21 cellular contexts compared by ENCODE assay signal in genomic region chr7:80581472-80581871, GRCh38. TPM values are rescaled to one million over a fixed set of nuclear protein-coding genes. Genes with fewer than 3 reads are reported as not detected.
A peak's percentile ranks its signal among the peaks of the same experiment; 100 is the strongest.
DNase-seq lines count a peak whose midpoint lies in the region; ATAC-seq and TF ChIP-seq lines count a peak whose summit lies in the region.
"Had no signal": no experiment of that assay in that cellular context is flagged by ENCODE, and none has a peak within 500 bp of the region (broad histone marks: within the 10 kb centered on the region; RNA-seq: fewer than 3 reads in every experiment).

No MANE protein-coding gene starts in this region.

- ATAC-seq in gastrocnemius medialis: peak; percentile 98 to 99
- ATAC-seq in GM18511 (IDR thresholded peaks at IDR 0.05; ENCODE audit: unreplicated experiment): no peak
- ATAC-seq in HG02642 (IDR thresholded peaks at IDR 0.05; ENCODE audit: poor library complexity, unreplicated experiment): no peak
- ATAC-seq: left colon had no signal

- H3K36me3 ChIP-seq in left ventricle myocardium inferior: no peaks in the 10 kb centered on the region
- no peaks in the 10 kb centered on the region for H3K36me3 ChIP-seq in gastrocnemius medialis
- H3K36me3 ChIP-seq in transverse colon: no peaks in the 10 kb centered on the region
- H3K36me3 ChIP-seq: vagina had no signal

- H3K9me3 ChIP-seq in left ventricle myocardium inferior (replicated peaks): no peaks in the 10 kb centered on the region
- no peaks in the 10 kb centered on the region for H3K9me3 ChIP-seq in gastrocnemius medialis
- no peaks in the 10 kb centered on the region for H3K9me3 ChIP-seq in transverse colon
- H3K9me3 ChIP-seq: vagina had no signal

- TF ChIP-seq POLR2A in gastrocnemius medialis (IDR thresholded peaks at IDR 0.05): no peak
- no peak for TF ChIP-seq POLR2A in transverse colon (IDR thresholded peaks at IDR 0.05)

- 67 to 76% methylated on average over 1 of the region's 1 CpG for WGBS in transverse colon (ENCODE audit: low coverage in 1 of 2), 2 donors

- in situ Hi-C loops in gastrocnemius medialis (cut with MboI; ENCODE audit: low sequenced_read_pairs in 4 of 4): no loop called here
- in situ Hi-C loops in transverse colon (cut with MboI; ENCODE audit: low pct_ligation_motif_present in 1 of 4, low pct_unique_long_range_greater_than_20kb in 1 of 4, low sequenced_read_pairs in 3 of 4): no loop called here

- DNase-seq in LHCN-M2 (ENCODE audit: low read depth) (peak; percentile 26), epithelial cell of esophagus (ENCODE audit: low read depth) (peak; percentile 81), left ventricle myocardium inferior (peak; percentile 31), gastrocnemius medialis (peak; percentile 69 to 77), transverse colon (no peak), GM10248 (ENCODE audit: extremely low spot score) (no peak)
- DNase-seq: activated CD4-positive, alpha-beta T cell treated with anti-CD3 and anti-CD28 coated beads, Interleukin-2, amount 50 U/mL, for 1 hour; activated CD8-positive, alpha-beta memory T cell treated with anti-CD3 and anti-CD28 coated beads, Interleukin-2, amount 50 U/mL, for 48 hours; activated effector memory CD4-positive, alpha-beta T cell treated with Interleukin-2 at 50 U/mL for 16 hours; central memory CD4-positive, alpha-beta T cell; DMS 273 treated with DMSO at 0.1 percent for 48 hours; effector CD8-positive, alpha-beta T cell; foreskin melanocyte; left colon; NCI-H187 treated with DMSO at 0.1 percent for 48 hours; NCI-H446 treated with DMSO at 0.1 percent for 48 hours; RPMI8226 had no signal

- TF ChIP-seq EP300 in transverse colon (IDR thresholded peaks at IDR 0.05; ENCODE audit: low read depth): no peak

- CTCF ChIA-PET in GM10248 (lab: Yijun Ruan, JAX): no interaction called here

- TF ChIP-seq CTCF in epithelial cell of esophagus (IDR thresholded peaks at IDR 0.05; ENCODE audit: insufficient read depth, low read depth, low read length, missing control alignments): no peak
- TF ChIP-seq CTCF in left ventricle myocardium inferior (IDR thresholded peaks at IDR 0.05; ENCODE audit: borderline replicate concordance): no peak
- no peak for TF ChIP-seq CTCF in gastrocnemius medialis (IDR thresholded peaks at IDR 0.05 in 4 of 5, conservative IDR thresholded peaks at IDR 0.05 in 1 of 5)
- TF ChIP-seq CTCF in transverse colon (IDR thresholded peaks at IDR 0.05): no peak
- no peak for TF ChIP-seq CTCF in GM10248 (IDR thresholded peaks at IDR 0.05; ENCODE audit: control extremely low read depth, extremely low read depth, low read depth, missing control alignments)

- peak overlapping the region; percentile 86 for H3K27ac ChIP-seq in left ventricle myocardium inferior (replicated peaks)
- peak overlapping the region in 3 of 4 donors; percentile 50 to 70 (median 64) for H3K27ac ChIP-seq in gastrocnemius medialis
- H3K27ac ChIP-seq in transverse colon: no peak overlapping the region
- H3K27ac ChIP-seq: HL-60, vagina had no signal

- H3K4me3 ChIP-seq in epithelial cell of esophagus (ENCODE audit: low read length) (no peak overlapping the region), left ventricle myocardium inferior (no peak overlapping the region), gastrocnemius medialis (no peak overlapping the region), transverse colon (no peak overlapping the region)
- H3K4me3 ChIP-seq: vagina had no signal

- H3K4me1 ChIP-seq in left ventricle myocardium inferior (peaks cover 46% of the 10 kb centered on the region), gastrocnemius medialis (peaks cover 14 to 23% of the 10 kb centered on the region in 2 donors), transverse colon (no peaks in the 10 kb centered on the region)
- H3K4me1 ChIP-seq: vagina had no signal

- H3K27me3 ChIP-seq in left ventricle myocardium inferior (ENCODE audit: low read depth) (no peaks in the 10 kb centered on the region), gastrocnemius medialis (no peaks in the 10 kb centered on the region), transverse colon (no peaks in the 10 kb centered on the region)
- H3K27me3 ChIP-seq: vagina had no signal

- intact Hi-C loops in left ventricle myocardium inferior (cut with micrococcal nuclease) (no loop called here), gastrocnemius medialis (cut with DNase I; ENCODE audit: low total_unique reads) (loop anchor here (5.0 kb wide), 1 partner anchor 61 kb away; no protein-coding TSS in a partner anchor), transverse colon (cut with DNase I; ENCODE audit: low total_unique reads) (no loop called here)

- POLR2A ChIA-PET in GM10248 (lab: Yijun Ruan, JAX): no interaction called here

RNA-seq across cellular contexts. Expression of gene CD36, which starts 57.0 kb away (rescaled TPM):
- total RNA-seq in LHCN-M2 (2014; rRNA removed) (5.4 and 7.9 TPM in 2 replicates), left ventricle myocardium inferior (1,018 TPM), gastrocnemius medialis (100 to 1,000 TPM; 210 to 375 (median 311) TPM), transverse colon (10 to 100 TPM; 11.5 to 59.2 (median 31.5) TPM)
- 1.7 TPM for polyA plus RNA-seq in LHCN-M2 (2012)

Comparison
In these comparisons a context has a peak if more than half of its experiments do, and no peak if none do; other contexts are left out.
1. DNase-seq: peak in LHCN-M2 (single experiment), epithelial cell of esophagus (single experiment), left ventricle myocardium inferior (single experiment) and gastrocnemius medialis (2 of 2); none in transverse colon (single experiment) and GM10248 (single experiment).
2. H3K27ac ChIP-seq: peak in left ventricle myocardium inferior (single experiment) and gastrocnemius medialis (3 of 4); none in transverse colon (0 of 4).
3. ATAC-seq: peak in gastrocnemius medialis (2 of 2); none in GM18511 (single experiment) and HG02642 (single experiment).